Comparison of ENCODE assay signal across 1 cellular context in genomic region chr4:56301181-56302076, GRCh38.
TF ChIP-seq lines count a peak whose summit lies in the region.

No MANE protein-coding gene starts in this region.

TF ChIP-seq in HepG2, 621 proteins besides CTCF, POLR2A, EP300 and RAD21 (continued from another document and continues in another):
- TF ChIP-seq ZNF407 (CRISPR knock-in tag; IDR thresholded peaks at IDR 0.05; ENCODE audit: not compliant biosample characterization) = no peak
- no peak for TF ChIP-seq ZNF7 (CRISPR knock-in tag; IDR thresholded peaks at IDR 0.05)
- TF ChIP-seq SMC3 (IDR thresholded peaks at IDR 0.05; ENCODE audit: low read length) = peak; percentile 97
- TF ChIP-seq RFX5 (IDR thresholded peaks at IDR 0.05; ENCODE audit: low read depth, low read length) = no peak
- TF ChIP-seq NR2F2 (IDR thresholded peaks at IDR 0.05; ENCODE audit: borderline replicate concordance, low read depth) = no peak
- no peak for TF ChIP-seq HNRNPL (IDR thresholded peaks at IDR 0.05; ENCODE audit: low read depth, low read length)
- TF ChIP-seq, protein P1, sequence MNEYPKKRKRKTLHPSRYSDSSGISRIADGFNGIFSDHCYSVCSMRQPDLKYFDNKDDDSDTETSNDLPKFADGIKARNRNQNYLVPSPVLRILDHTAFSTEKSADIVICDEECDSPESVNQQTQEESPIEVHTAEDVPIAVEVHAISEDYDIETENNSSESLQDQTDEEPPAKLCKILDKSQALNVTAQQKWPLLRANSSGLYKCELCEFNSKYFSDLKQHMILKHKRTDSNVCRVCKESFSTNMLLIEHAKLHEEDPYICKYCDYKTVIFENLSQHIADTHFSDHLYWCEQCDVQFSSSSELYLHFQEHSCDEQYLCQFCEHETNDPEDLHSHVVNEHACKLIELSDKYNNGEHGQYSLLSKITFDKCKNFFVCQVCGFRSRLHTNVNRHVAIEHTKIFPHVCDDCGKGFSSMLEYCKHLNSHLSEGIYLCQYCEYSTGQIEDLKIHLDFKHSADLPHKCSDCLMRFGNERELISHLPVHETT (CRISPR knock-in tag; conservative IDR thresholded peaks at IDR 0.05) = no peak
- no peak for TF ChIP-seq GATA4 (IDR thresholded peaks at IDR 0.05; ENCODE audit: borderline replicate concordance, low read depth)
- TF ChIP-seq IKZF4 (CRISPR knock-in tag; IDR thresholded peaks at IDR 0.05; ENCODE audit: borderline replicate concordance, low read depth, not compliant biosample characterization) = no peak
- TF ChIP-seq ZNF576 (CRISPR knock-in tag; IDR thresholded peaks at IDR 0.05) = no peak
- TF ChIP-seq ZNF331 (CRISPR knock-in tag; IDR thresholded peaks at IDR 0.05) = 0 out of 2 replicates have a peak, but pooled peaks have one; percentile 36
- peak; percentile 36; the same call in 1 of the 2 replicates for TF ChIP-seq SAP130 (CRISPR knock-in tag; IDR thresholded peaks at IDR 0.05; ENCODE audit: low read depth)
- no peak for TF ChIP-seq SMAD1 (CRISPR knock-in tag; IDR thresholded peaks at IDR 0.05; ENCODE audit: borderline replicate concordance, low read depth)
- no peak for TF ChIP-seq ZNF530 (CRISPR knock-in tag; IDR thresholded peaks at IDR 0.05; ENCODE audit: low read depth)
- TF ChIP-seq DZIP1 (CRISPR knock-in tag; IDR thresholded peaks at IDR 0.05) = no peak
- 0 out of 2 replicates have a peak, but pooled peaks have one; percentile 43 for TF ChIP-seq HBP1 (CRISPR knock-in tag; IDR thresholded peaks at IDR 0.05; ENCODE audit: low read depth)
- no peak for TF ChIP-seq SPEN (CRISPR knock-in tag; IDR thresholded peaks at IDR 0.05; ENCODE audit: low read depth)
- TF ChIP-seq THRA (CRISPR knock-in tag; IDR thresholded peaks at IDR 0.05; ENCODE audit: borderline replicate concordance) = 0 out of 2 replicates have a peak, but pooled peaks have one; percentile 26
- TF ChIP-seq MAFK (conservative IDR thresholded peaks at IDR 0.05 in 1 of 2, IDR thresholded peaks at IDR 0.05 in 1 of 2; ENCODE audit: low read length in 2 of 2) = peak; percentile 14 to 38; a peak in 2 of 4 replicates
- no peak for TF ChIP-seq KDM4B (CRISPR knock-in tag; IDR thresholded peaks at IDR 0.05)
- no peak for TF ChIP-seq SSRP1 (CRISPR knock-in tag; IDR thresholded peaks at IDR 0.05)
- TF ChIP-seq, protein P2, sequence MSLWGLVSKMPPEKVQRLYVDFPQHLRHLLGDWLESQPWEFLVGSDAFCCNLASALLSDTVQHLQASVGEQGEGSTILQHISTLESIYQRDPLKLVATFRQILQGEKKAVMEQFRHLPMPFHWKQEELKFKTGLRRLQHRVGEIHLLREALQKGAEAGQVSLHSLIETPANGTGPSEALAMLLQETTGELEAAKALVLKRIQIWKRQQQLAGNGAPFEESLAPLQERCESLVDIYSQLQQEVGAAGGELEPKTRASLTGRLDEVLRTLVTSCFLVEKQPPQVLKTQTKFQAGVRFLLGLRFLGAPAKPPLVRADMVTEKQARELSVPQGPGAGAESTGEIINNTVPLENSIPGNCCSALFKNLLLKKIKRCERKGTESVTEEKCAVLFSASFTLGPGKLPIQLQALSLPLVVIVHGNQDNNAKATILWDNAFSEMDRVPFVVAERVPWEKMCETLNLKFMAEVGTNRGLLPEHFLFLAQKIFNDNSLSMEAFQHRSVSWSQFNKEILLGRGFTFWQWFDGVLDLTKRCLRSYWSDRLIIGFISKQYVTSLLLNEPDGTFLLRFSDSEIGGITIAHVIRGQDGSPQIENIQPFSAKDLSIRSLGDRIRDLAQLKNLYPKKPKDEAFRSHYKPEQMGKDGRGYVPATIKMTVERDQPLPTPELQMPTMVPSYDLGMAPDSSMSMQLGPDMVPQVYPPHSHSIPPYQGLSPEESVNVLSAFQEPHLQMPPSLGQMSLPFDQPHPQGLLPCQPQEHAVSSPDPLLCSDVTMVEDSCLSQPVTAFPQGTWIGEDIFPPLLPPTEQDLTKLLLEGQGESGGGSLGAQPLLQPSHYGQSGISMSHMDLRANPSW (CRISPR knock-in tag; IDR thresholded peaks at IDR 0.05; ENCODE audit: borderline replicate concordance) = no peak
- TF ChIP-seq RFXANK (CRISPR knock-in tag; IDR thresholded peaks at IDR 0.05) = no peak
- TF ChIP-seq TFAP4 (IDR thresholded peaks at IDR 0.05; ENCODE audit: borderline replicate concordance, low read depth) = no peak
- no peak for TF ChIP-seq RBFOX2 (IDR thresholded peaks at IDR 0.05; ENCODE audit: low read depth, low read length)
- no peak for TF ChIP-seq RXRA (CRISPR knock-in tag; IDR thresholded peaks at IDR 0.05)
- no peak for TF ChIP-seq SRSF1 (optimal IDR thresholded peaks at IDR 0.05; ENCODE audit: low read depth, low read length)
- TF ChIP-seq AGO1 (IDR thresholded peaks at IDR 0.05; ENCODE audit: low read depth, low read length, poor library complexity, severe bottlenecking) = no peak
- no peak for TF ChIP-seq GLI4 (CRISPR knock-in tag; IDR thresholded peaks at IDR 0.05; ENCODE audit: borderline replicate concordance)
- TF ChIP-seq ZNF749 (CRISPR knock-in tag; IDR thresholded peaks at IDR 0.05; ENCODE audit: borderline replicate concordance) = no peak
- peak; percentile 96 for TF ChIP-seq STAG1 (CRISPR knock-in tag; IDR thresholded peaks at IDR 0.05)
- TF ChIP-seq E2F1 (CRISPR knock-in tag; IDR thresholded peaks at IDR 0.05) = no peak
- no peak for TF ChIP-seq ZNF644 (CRISPR knock-in tag; IDR thresholded peaks at IDR 0.05; ENCODE audit: low read depth)
- peak; percentile 32; the same call in 1 of the 2 replicates for TF ChIP-seq SMAD3 (CRISPR knock-in tag; IDR thresholded peaks at IDR 0.05)
- TF ChIP-seq ZNF3 (CRISPR knock-in tag; IDR thresholded peaks at IDR 0.05) = no peak
- TF ChIP-seq MEIS1 (CRISPR knock-in tag; IDR thresholded peaks at IDR 0.05; ENCODE audit: borderline replicate concordance) = no peak
